3 cellular contexts compared by ENCODE assay signal in the genomic region with DNA sequence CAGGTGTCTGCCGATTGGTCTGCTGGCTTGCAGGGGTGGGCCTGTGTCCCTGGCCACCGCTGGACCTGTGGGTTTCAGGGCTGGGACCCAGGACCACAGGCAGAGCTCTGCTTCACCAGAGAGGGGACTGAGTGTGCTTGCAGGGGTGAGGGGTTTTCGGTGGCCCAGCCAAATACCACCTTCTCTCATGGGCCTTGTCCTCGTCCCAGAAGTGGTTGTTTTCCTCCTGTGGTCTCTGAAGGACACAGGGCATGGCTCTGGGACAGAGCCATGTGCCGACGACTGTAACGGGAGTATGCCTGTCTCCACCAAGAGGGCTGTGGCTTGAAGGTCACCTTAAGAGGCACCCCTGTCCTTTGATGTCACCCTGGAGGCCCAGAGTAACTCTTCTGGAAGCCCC. TPM values are rescaled to one million over a fixed set of nuclear protein-coding genes. Genes with fewer than 3 reads are reported as not detected.
"Had no signal": no experiment of that assay in that cellular context is flagged by ENCODE, and none has a peak within 500 bp of the region (broad histone marks: within the 10 kb centered on the region; RNA-seq: fewer than 3 reads in every experiment).

No MANE protein-coding gene starts in this region.

RNA-seq across cellular contexts. Expression of gene FAM90A1, which starts 7.3 kb away (rescaled TPM):
- total RNA-seq: LHCN-M2, MCF 10A, NCI-H460 had no signal
